ENCODE assay signal across 8 cellular contexts in genomic region chr17:73901661-73902415, GRCh38.
A peak's percentile ranks its signal among the peaks of the same experiment; 100 is the strongest.
DNase-seq lines count a peak whose midpoint lies in the region; ATAC-seq, FAIRE-seq and TF ChIP-seq lines count a peak whose summit lies in the region.

No MANE protein-coding gene starts in this region.

- H3K27ac ChIP-seq in suprapubic skin: no peak overlapping the region

- peak; percentile 15 for TF ChIP-seq CTCF in D721Med (IDR thresholded peaks at IDR 0.05; ENCODE audit: insufficient read depth, missing control alignments)
- no peak for TF ChIP-seq CTCF in suprapubic skin (IDR thresholded peaks at IDR 0.05)

- ATAC-seq in HG02884 (IDR thresholded peaks at IDR 0.05; ENCODE audit: unreplicated experiment): no peak

- no peak for DNase-seq in D721Med (ENCODE audit: insufficient read length, low spot score)
- DNase-seq in NCI-H69 (lab: John Stamatoyannopoulos, UW): peak; percentile 86
- peak; percentile 3 for DNase-seq in astrocyte of the hippocampus (ENCODE audit: low read depth, low spot score)
- peak; percentile 20 for DNase-seq in medulla oblongata (ENCODE audit: extremely low spot score)
- DNase-seq in suprapubic skin (ENCODE audit: low spot score in 2 of 2): no peak
- DNase-seq in EL: no peak
- DNase-seq in DMS114 treated with DMSO at 0.1 percent for 48 hours (lab: John Stamatoyannopoulos, UW; ENCODE audit: unreplicated experiment): no peak

- H3K36me3 ChIP-seq in suprapubic skin: no peaks in the 10 kb centered on the region

- H3K9me3 ChIP-seq in suprapubic skin: no peaks in the 10 kb centered on the region

- no peak for FAIRE-seq in D721Med (lab: Jason Lieb, UNC)

- no peak for TF ChIP-seq EP300 in suprapubic skin (IDR thresholded peaks at IDR 0.05)

- H3K4me1 ChIP-seq in suprapubic skin: peaks cover 14% of the 10 kb centered on the region

- H3K4me3 ChIP-seq in suprapubic skin: peak overlapping the region; percentile 45

- 4% methylated on average over 46 of the region's 49 CpGs for WGBS in suprapubic skin

- no peak for TF ChIP-seq POLR2A in suprapubic skin (IDR thresholded peaks at IDR 0.05)

- H3K27me3 ChIP-seq in suprapubic skin: peaks cover 77% of the 10 kb centered on the region

Comparison
In these comparisons a context has a peak if more than half of its experiments do, and no peak if none do; other contexts are left out.
1. DNase-seq: peak in NCI-H69 (single experiment), astrocyte of the hippocampus (single experiment) and medulla oblongata (single experiment); none in D721Med (single experiment), suprapubic skin (0 of 2), EL (single experiment) and DMS114 treated with DMSO at 0.1 percent for 48 hours (single experiment).